Comparison of ENCODE assay signal across 21 cellular contexts in genomic region chr3:159776779-159777178, GRCh38.
A peak's percentile ranks its signal among the peaks of the same experiment; 100 is the strongest.
DNase-seq lines count a peak whose midpoint lies in the region; ATAC-seq, FAIRE-seq and TF ChIP-seq lines count a peak whose summit lies in the region.
"Had no signal": no experiment of that assay in that cellular context is flagged by ENCODE, and none has a peak within 500 bp of the region (broad histone marks: within the 10 kb centered on the region; RNA-seq: fewer than 3 reads in every experiment).

No MANE protein-coding gene starts in this region.

- H3K9me3 ChIP-seq in breast epithelium (no peaks in the 10 kb centered on the region), heart left ventricle (no peaks in the 10 kb centered on the region), transverse colon (no peaks in the 10 kb centered on the region)
- H3K9me3 ChIP-seq: lower lobe of right lung had no signal

- H3K4me3 ChIP-seq in breast epithelium (no peak overlapping the region), heart left ventricle (no peak overlapping the region), transverse colon (no peak overlapping the region)
- H3K4me3 ChIP-seq: lower lobe of right lung had no signal

- TF ChIP-seq EP300 in transverse colon (IDR thresholded peaks at IDR 0.05; ENCODE audit: low read depth): no peak

- in situ Hi-C loops in transverse colon (cut with MboI; ENCODE audit: low pct_ligation_motif_present in 1 of 4, low pct_unique_long_range_greater_than_20kb in 1 of 4, low sequenced_read_pairs in 3 of 4): no loop called here

- H3K36me3 ChIP-seq in breast epithelium: no peaks in the 10 kb centered on the region
- H3K36me3 ChIP-seq in heart left ventricle: peaks cover 0 to 2% (median 0%) of the 10 kb centered on the region in 9 donors
- no peaks in the 10 kb centered on the region for H3K36me3 ChIP-seq in transverse colon
- H3K36me3 ChIP-seq: lower lobe of right lung had no signal

- TF ChIP-seq CTCF in breast epithelium (IDR thresholded peaks at IDR 0.05) (no peak), heart left ventricle (IDR thresholded peaks at IDR 0.05) (no peak), transverse colon (IDR thresholded peaks at IDR 0.05) (no peak)

- peak; percentile 70 to 84 (median 72) for ATAC-seq in heart left ventricle
- ATAC-seq: esophagus mucosa; lower lobe of right lung; naive thymus-derived CD4-positive, alpha-beta T cell; stimulated activated effector memory CD8-positive, alpha-beta T cell treated with anti-CD3 and anti-CD28 coated beads, Interleukin-12 subunit alpha, Interleukin-12 subunit beta, amount 100 ng/mL, for 72 hours had no signal

- TF ChIP-seq POLR2A in breast epithelium (IDR thresholded peaks at IDR 0.05) (no peak), heart left ventricle (IDR thresholded peaks at IDR 0.05) (no peak), transverse colon (IDR thresholded peaks at IDR 0.05) (no peak), GM12891 (IDR thresholded peaks at IDR 0.05; ENCODE audit: low read depth, low read length) (no peak)

- no peaks in the 10 kb centered on the region for H3K4me1 ChIP-seq in breast epithelium
- peaks cover 0 to 56% (median 23%) of the 10 kb centered on the region in 12 donors for H3K4me1 ChIP-seq in heart left ventricle
- H3K4me1 ChIP-seq in transverse colon: peaks cover 0 to 23% (median 5%) of the 10 kb centered on the region in 4 donors

- H3K27me3 ChIP-seq in breast epithelium (no peaks in the 10 kb centered on the region), heart left ventricle (no peaks in the 10 kb centered on the region), transverse colon (no peaks in the 10 kb centered on the region)

- WGBS in heart left ventricle, 4 donors: 17 to 33% (median 25%) methylated on average over 4 of the region's 4 CpGs
- WGBS in transverse colon (ENCODE audit: low coverage in 1 of 2), 2 donors: 74 to 97% methylated on average over 3 to 4 of the region's 4 CpGs

- intact Hi-C loops in breast epithelium (cut with DNase I; ENCODE audit: low total_unique reads) (no loop called here), heart left ventricle (cut with DNase I) (no loop called here), transverse colon (cut with DNase I; ENCODE audit: low total_unique reads) (no loop called here)

- DNase-seq in breast epithelium (ENCODE audit: low spot score in 2 of 2) (no peak), heart left ventricle (peak in 3 of 5 donors; percentile 37 to 51 (median 44)), pons (ENCODE audit: low spot score) (peak; percentile 51), transverse colon (no peak), NCI-H1092 (lab: John Stamatoyannopoulos, UW) (no peak), GM12891 (ENCODE audit: insufficient read length, low spot score) (no peak), NCI-H446 treated with DMSO at 0.1 percent for 48 hours (lab: John Stamatoyannopoulos, UW) (no peak)
- DNase-seq in activated CD4-positive, alpha-beta T cell treated with anti-CD3 and anti-CD28 coated beads, Interleukin-2, amount 50 U/mL, for 4 hours: no peak
- DNase-seq: activated CD4-positive, alpha-beta T cell treated with anti-CD3 and anti-CD28 coated beads for 48 hours; activated naive CD4-positive, alpha-beta T cell treated with anti-CD3 and anti-CD28 coated beads, Interleukin-2, amount 10 ng/mL, durations not matched to agents 7 days and 5 days; DND-41; immature natural killer cell; lower lobe of right lung; naive thymus-derived CD4-positive, alpha-beta T cell; NCI-H1694 treated with DMSO at 0.1 percent for 48 hours; NCI-H446; SW 1271 had no signal

- no peak for FAIRE-seq in GM12891 (lab: Jason Lieb, UNC)
- FAIRE-seq: TTC549 had no signal

- H3K27ac ChIP-seq in breast epithelium (peak overlapping the region; percentile 76 to 87), heart left ventricle (peak overlapping the region; percentile 15 to 88 (median 68)), transverse colon (peak overlapping the region; percentile 23 to 70 (median 50))
- H3K27ac ChIP-seq: lower lobe of right lung, RWPE1 had no signal

TF ChIP-seq in GM12891, 5 proteins besides CTCF, POLR2A, EP300 and RAD21:
- TF ChIP-seq POLR2AphosphoS5 (IDR thresholded peaks at IDR 0.05; ENCODE audit: low read depth, low read length): no peak
- no peak for TF ChIP-seq POU2F2 (IDR thresholded peaks at IDR 0.05; ENCODE audit: low read depth, low read length)
- no peak for TF ChIP-seq SPI1 (IDR thresholded peaks at IDR 0.05; ENCODE audit: low read depth, low read length)
- no peak for TF ChIP-seq PAX5 (IDR thresholded peaks at IDR 0.05; ENCODE audit: insufficient read depth, low read length, severe bottlenecking)
- no peak for TF ChIP-seq TAF1 (IDR thresholded peaks at IDR 0.05; ENCODE audit: low read depth, low read length)

Comparison
In these comparisons a context has a peak if more than half of its experiments do, and no peak if none do; other contexts are left out.
1. DNase-seq: peak in heart left ventricle (3 of 5) and pons (single experiment); none in breast epithelium (0 of 2), transverse colon (single experiment), NCI-H1092 (single experiment), GM12891 (single experiment), activated CD4-positive, alpha-beta T cell treated with anti-CD3 and anti-CD28 coated beads, Interleukin-2, amount 50 U/mL, for 4 hours (0 of 2) and NCI-H446 treated with DMSO at 0.1 percent for 48 hours (single experiment).
2. Peak in every context shown above with its lines, with median percentiles within 50 percentile points of each other: H3K27ac ChIP-seq.